Comparison of ENCODE assay signal across 20 cellular contexts in the genomic region with DNA sequence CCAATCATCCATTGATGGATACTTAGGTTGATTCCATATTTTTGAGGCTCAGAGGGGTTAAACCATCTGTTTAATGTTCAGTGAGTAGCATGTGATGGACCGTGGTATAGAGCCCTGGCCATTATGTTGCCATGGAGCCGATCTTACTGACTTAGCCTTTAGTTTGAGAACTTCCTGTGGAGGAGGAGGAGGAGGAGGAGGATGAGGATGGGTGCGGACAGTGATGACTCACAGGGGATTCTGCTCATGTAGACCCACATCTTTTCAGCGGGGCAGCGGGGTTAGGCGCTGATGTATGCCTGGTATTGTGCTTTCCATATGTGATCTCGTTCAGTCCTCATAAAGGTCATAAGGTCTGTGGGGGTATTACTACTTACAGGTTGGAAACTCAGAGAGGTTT. TPM values are rescaled to one million over a fixed set of nuclear protein-coding genes. Genes with fewer than 3 reads are reported as not detected.
DNase-seq lines count a peak whose midpoint lies in the region; ATAC-seq lines count a peak whose summit lies in the region.
"Had no signal": no experiment of that assay in that cellular context is flagged by ENCODE, and none has a peak within 500 bp of the region (broad histone marks: within the 10 kb centered on the region; RNA-seq: fewer than 3 reads in every experiment).

No MANE protein-coding gene starts in this region.

- no peak overlapping the region for H3K4me3 Mint-ChIP-seq in activated T-helper 17 cell treated with anti-CD3 and anti-CD28 coated beads, Interleukin-2, amount 50 U/mL, for 72 hours

- no peaks in the 10 kb centered on the region for H3K27me3 Mint-ChIP-seq in activated T-helper 17 cell treated with anti-CD3 and anti-CD28 coated beads, Interleukin-2, amount 50 U/mL, for 72 hours

- DNase-seq in NK-92 treated with Interleukin-12 subunit alpha and Interleukin-12 subunit beta, amount 100 ng/mL, for 24 hours (lab: John Stamatoyannopoulos, UW) = peak; percentile 18
- no peak for DNase-seq in NK-92 (lab: John Stamatoyannopoulos, UW; ENCODE audit: unreplicated experiment)
- DNase-seq in HK-2 (ENCODE audit: unreplicated experiment) = peak; percentile 16
- peak; percentile 33 for DNase-seq in glomerular visceral epithelial cell (ENCODE audit: extremely low spot score)
- no peak for DNase-seq in medulla oblongata (ENCODE audit: extremely low spot score)
- no peak for DNase-seq in activated CD4-positive, alpha-beta T cell treated with anti-CD3 and anti-CD28 coated beads, Interleukin-2, amount 50 U/mL, for 4 hours
- no peak for DNase-seq in left colon
- DNase-seq: 8988T, AML-193, DMS53, GDM1, MV-4-11, NCI-H1417, NCI-H187, NCI-H2107, NCI-H510A, NCI-H748 treated with DMSO at 0.1 percent for 48 hours, SJCRH30 had no signal

- ATAC-seq in activated T-helper 17 cell treated with anti-CD3 and anti-CD28 coated beads, Interleukin-2, amount 50 U/mL, for 72 hours (replicated peaks) = peak; percentile 25
- no peak for ATAC-seq in left colon
- ATAC-seq: Panc1 had no signal

- H3K27ac Mint-ChIP-seq in activated T-helper 17 cell treated with anti-CD3 and anti-CD28 coated beads, Interleukin-2, amount 50 U/mL, for 72 hours = no peak overlapping the region

- H3K9me3 Mint-ChIP-seq in activated T-helper 17 cell treated with anti-CD3 and anti-CD28 coated beads, Interleukin-2, amount 50 U/mL, for 72 hours = no peaks in the 10 kb centered on the region

- H3K4me1 Mint-ChIP-seq in activated T-helper 17 cell treated with anti-CD3 and anti-CD28 coated beads, Interleukin-2, amount 50 U/mL, for 72 hours = peaks cover 11% of the 10 kb centered on the region

- intact Hi-C loops in left colon (cut with DNase I, micrococcal nuclease) = no loop called here

- peaks cover 8% of the 10 kb centered on the region for H3K36me3 Mint-ChIP-seq in activated T-helper 17 cell treated with anti-CD3 and anti-CD28 coated beads, Interleukin-2, amount 50 U/mL, for 72 hours (ENCODE audit: low read depth)

RNA-seq across cellular contexts. Expression of a gene that starts 13.9 kb away (rescaled TPM):
- 10 to 100 TPM in 1 of 2 donors, 1 to 10 TPM in 1; 9.5 to 12.6 TPM for total RNA-seq in activated T-helper 17 cell treated with anti-CD3 and anti-CD28 coated beads, Interleukin-2, amount 50 U/mL, for 72 hours
- total RNA-seq in left colon = 100 to 1,000 TPM in 1 of 2 donors, 10 to 100 TPM in 1; 83.8 to 133 TPM

RNA-seq across cellular contexts. Expression of a gene that starts 41.5 kb away (rescaled TPM):
- total RNA-seq in activated T-helper 17 cell treated with anti-CD3 and anti-CD28 coated beads, Interleukin-2, amount 50 U/mL, for 72 hours = 10 to 100 TPM; 51.2 to 92.8 TPM
- total RNA-seq in left colon = 10 to 100 TPM; 48.5 to 52.3 TPM

RNA-seq across cellular contexts. Expression of a gene that starts 55.4 kb away (rescaled TPM):
- not detected for total RNA-seq in activated T-helper 17 cell treated with anti-CD3 and anti-CD28 coated beads, Interleukin-2, amount 50 U/mL, for 72 hours
- not detected for total RNA-seq in left colon
- total RNA-seq: SJCRH30 had no signal

Comparison
In these comparisons a context has a peak if more than half of its experiments do, and no peak if none do; other contexts are left out.
1. DNase-seq: peak in NK-92 treated with Interleukin-12 subunit alpha and Interleukin-12 subunit beta, amount 100 ng/mL, for 24 hours (single experiment), HK-2 (single experiment) and glomerular visceral epithelial cell (single experiment); none in NK-92 (single experiment), medulla oblongata (single experiment), activated CD4-positive, alpha-beta T cell treated with anti-CD3 and anti-CD28 coated beads, Interleukin-2, amount 50 U/mL, for 4 hours (0 of 2) and left colon (0 of 2).
2. RNA of a gene that starts 13.9 kb away (total RNA-seq): 83.8 to 133 TPM in left colon; 9.5 to 12.6 TPM in activated T-helper 17 cell treated with anti-CD3 and anti-CD28 coated beads, Interleukin-2, amount 50 U/mL, for 72 hours; every median in the first group is over 4 times any median in the second.